ENCODE assay signal across 24 cellular contexts in genomic region chr1:207702317-207702716, GRCh38. TPM values are rescaled to one million over a fixed set of nuclear protein-coding genes. Genes with fewer than 3 reads are reported as not detected.
DNase-seq lines count a peak whose midpoint lies in the region; ATAC-seq and TF ChIP-seq lines count a peak whose summit lies in the region.
"Had no signal": no experiment of that assay in that cellular context is flagged by ENCODE, and none has a peak within 500 bp of the region (broad histone marks: within the 10 kb centered on the region; RNA-seq: fewer than 3 reads in every experiment).

No MANE protein-coding gene starts in this region.

- no peaks in the 10 kb centered on the region for H3K27me3 ChIP-seq in sigmoid colon
- H3K27me3 ChIP-seq: MG63 had no signal

- intact Hi-C loops in activated CD4-positive, alpha-beta T cell treated with anti-CD3 and anti-CD28 coated beads, Interleukin-2, amount 10 ng/mL, durations not matched to agents 24 days and 14 days (cut with micrococcal nuclease), result no loop called here
- intact Hi-C loops in sigmoid colon (cut with DNase I), result no loop called here

- TF ChIP-seq EP300 in sigmoid colon (IDR thresholded peaks at IDR 0.05), result no peak

- H3K27ac Mint-ChIP-seq in activated CD4-positive, alpha-beta T cell treated with anti-CD3 and anti-CD28 coated beads, Interleukin-2, amount 10 ng/mL, durations not matched to agents 24 days and 14 days, result no peak overlapping the region
- H3K27ac Mint-ChIP-seq: CD8-positive, alpha-beta T cell had no signal

- no peaks in the 10 kb centered on the region for H3K4me1 Mint-ChIP-seq in activated CD4-positive, alpha-beta T cell treated with anti-CD3 and anti-CD28 coated beads, Interleukin-2, amount 10 ng/mL, durations not matched to agents 24 days and 14 days

- H3K36me3 Mint-ChIP-seq in activated CD4-positive, alpha-beta T cell treated with anti-CD3 and anti-CD28 coated beads, Interleukin-2, amount 10 ng/mL, durations not matched to agents 24 days and 14 days (ENCODE audit: low read depth), result no peaks in the 10 kb centered on the region
- H3K36me3 Mint-ChIP-seq: CD8-positive, alpha-beta T cell had no signal

- peak; percentile 16 for DNase-seq in activated CD4-positive, alpha-beta T cell treated with anti-CD3 and anti-CD28 coated beads, Interleukin-2, amount 10 ng/mL, durations not matched to agents 24 days and 14 days
- no peak for DNase-seq in activated CD4-positive, alpha-beta T cell treated with anti-CD3 and anti-CD28 coated beads for 1 hour
- DNase-seq in fibroblast of the aortic adventitia (ENCODE audit: low read depth) (peak; percentile 32), omental fat pad (ENCODE audit: low spot score) (no peak), NCI-H2196 treated with DMSO at 0.1 percent for 48 hours (lab: John Stamatoyannopoulos, UW; ENCODE audit: unreplicated experiment) (no peak), sigmoid colon (no peak)
- DNase-seq: ACHN; C1 segment of cervical spinal cord; Calu3; CD8-positive, alpha-beta T cell; GDM1; Kasumi-1; MG63; NCI-H1417; NCI-H1694 treated with DMSO at 0.1 percent for 48 hours; NCI-H69; PC-9; RPMI8226; SHP77 had no signal

- TF ChIP-seq CTCF in fibroblast of the aortic adventitia (IDR thresholded peaks at IDR 0.05; ENCODE audit: insufficient read depth, low read length) (no peak), omental fat pad (IDR thresholded peaks at IDR 0.05) (no peak), sigmoid colon (IDR thresholded peaks at IDR 0.05) (no peak)

- H3K27me3 Mint-ChIP-seq in activated CD4-positive, alpha-beta T cell treated with anti-CD3 and anti-CD28 coated beads, Interleukin-2, amount 10 ng/mL, durations not matched to agents 24 days and 14 days, result peaks cover 10% of the 10 kb centered on the region

- H3K36me3 ChIP-seq in sigmoid colon, result no peaks in the 10 kb centered on the region
- H3K36me3 ChIP-seq: MG63 had no signal

- TF ChIP-seq POLR2A in sigmoid colon (IDR thresholded peaks at IDR 0.05), result no peak

- no peak overlapping the region for H3K4me3 Mint-ChIP-seq in activated CD4-positive, alpha-beta T cell treated with anti-CD3 and anti-CD28 coated beads, Interleukin-2, amount 10 ng/mL, durations not matched to agents 24 days and 14 days
- H3K4me3 Mint-ChIP-seq: CD8-positive, alpha-beta T cell had no signal

- H3K4me3 ChIP-seq in fibroblast of the aortic adventitia (ENCODE audit: low read depth, low read length) (no peak overlapping the region), sigmoid colon (no peak overlapping the region)
- H3K4me3 ChIP-seq: MG63, PC-9, SK-N-MC had no signal

- peak; percentile 46 for ATAC-seq in omental fat pad (ENCODE audit: low FRiP score)
- ATAC-seq in GM21447 (IDR thresholded peaks at IDR 0.05; ENCODE audit: unreplicated experiment), result no peak
- ATAC-seq in GM18861 (IDR thresholded peaks at IDR 0.05; ENCODE audit: unreplicated experiment), result no peak
- ATAC-seq: CD8-positive, alpha-beta T cell had no signal

- 81 to 83% methylated on average over 1 of the region's 1 CpG for WGBS in sigmoid colon, 2 donors

- no peak overlapping the region for H3K27ac ChIP-seq in sigmoid colon
- H3K27ac ChIP-seq: 22Rv1, PC-9, SK-N-MC had no signal

- H3K4me1 ChIP-seq in sigmoid colon, result no peaks in the 10 kb centered on the region

- no peaks in the 10 kb centered on the region for H3K9me3 Mint-ChIP-seq in activated CD4-positive, alpha-beta T cell treated with anti-CD3 and anti-CD28 coated beads, Interleukin-2, amount 10 ng/mL, durations not matched to agents 24 days and 14 days
- H3K9me3 Mint-ChIP-seq: CD8-positive, alpha-beta T cell had no signal

- no peaks in the 10 kb centered on the region for H3K9me3 ChIP-seq in sigmoid colon
- H3K9me3 ChIP-seq: MG63 had no signal

RNA-seq across cellular contexts. Expression of gene CD46, which starts 49.5 kb away (rescaled TPM):
- total RNA-seq in activated CD4-positive, alpha-beta T cell treated with anti-CD3 and anti-CD28 coated beads, Interleukin-2, amount 10 ng/mL, durations not matched to agents 24 days and 14 days, result 96.3 and 107 TPM in 2 replicates
- 56.4 and 92.3 TPM in 2 replicates for total RNA-seq in fibroblast of the aortic adventitia (ENCODE audit: low replicate concordance)
- 100 to 1,000 TPM; 153 to 197 (median 174) TPM for total RNA-seq in omental fat pad
- total RNA-seq in sigmoid colon, result 100 to 1,000 TPM; 104 to 143 (median 113) TPM
- 10 to 100 TPM; 18.6 to 94.9 (median 34.2) TPM for polyA plus RNA-seq in sigmoid colon

RNA-seq across cellular contexts. Expression of gene CR1L, which starts 57.4 kb away (rescaled TPM):
- not detected in 2 replicates for total RNA-seq in activated CD4-positive, alpha-beta T cell treated with anti-CD3 and anti-CD28 coated beads, Interleukin-2, amount 10 ng/mL, durations not matched to agents 24 days and 14 days
- total RNA-seq in fibroblast of the aortic adventitia (ENCODE audit: low replicate concordance), result not detected in 2 replicates
- total RNA-seq in omental fat pad, result not detected
- not detected for total RNA-seq in sigmoid colon
- polyA plus RNA-seq in sigmoid colon, result under 1 TPM in 1 of 3 donors, not detected in 2; 0.73 TPM
- total RNA-seq: Calu3; CD8-positive, alpha-beta T cell; NCI-H460; PC-9 had no signal

Comparison
In these comparisons a context has a peak if more than half of its experiments do, and no peak if none do; other contexts are left out.
1. DNase-seq: peak in activated CD4-positive, alpha-beta T cell treated with anti-CD3 and anti-CD28 coated beads, Interleukin-2, amount 10 ng/mL, durations not matched to agents 24 days and 14 days (single experiment) and fibroblast of the aortic adventitia (single experiment); none in activated CD4-positive, alpha-beta T cell treated with anti-CD3 and anti-CD28 coated beads for 1 hour (single experiment), omental fat pad (single experiment), NCI-H2196 treated with DMSO at 0.1 percent for 48 hours (single experiment) and sigmoid colon (single experiment).